ENCODE assay signal across 18 cellular contexts in genomic region chr2:215506604-215506990, GRCh38.
DNase-seq lines count a peak whose midpoint lies in the region; ATAC-seq, FAIRE-seq and TF ChIP-seq lines count a peak whose summit lies in the region.
"Had no signal": no experiment of that assay in that cellular context is flagged by ENCODE, and none has a peak within 500 bp of the region (broad histone marks: within the 10 kb centered on the region; RNA-seq: fewer than 3 reads in every experiment).

No MANE protein-coding gene starts in this region.

- H3K4me3 Mint-ChIP-seq in Calu3 (ENCODE audit: low read depth, unreplicated experiment) = peak overlapping the region; percentile 3
- no peak overlapping the region for H3K4me3 Mint-ChIP-seq in activated CD4-positive, alpha-beta T cell treated with anti-CD3 and anti-CD28 coated beads for 36 hours
- H3K4me3 Mint-ChIP-seq: H9, IgD-negative memory B cell had no signal

- no peak for TF ChIP-seq CTCF in Calu3 (IDR thresholded peaks at IDR 0.05; ENCODE audit: unreplicated experiment)
- no peak for TF ChIP-seq CTCF in GM12878 (IDR thresholded peaks at IDR 0.05 in 2 of 3, conservative IDR thresholded peaks at IDR 0.05 in 1 of 3; ENCODE audit: control insufficient read depth in 2 of 3, extremely low read depth in 1 of 3, insufficient read depth in 1 of 3, low read depth in 3 of 3, low read length in 3 of 3)
- no peak for TF ChIP-seq CTCF in liver (IDR thresholded peaks at IDR 0.05; ENCODE audit: low read depth, low read length, missing input control)

- peaks cover 26% of the 10 kb centered on the region for H3K4me1 Mint-ChIP-seq in Calu3 (ENCODE audit: low read depth, unreplicated experiment)
- peaks cover 2% of the 10 kb centered on the region for H3K4me1 Mint-ChIP-seq in activated CD4-positive, alpha-beta T cell treated with anti-CD3 and anti-CD28 coated beads for 36 hours
- H3K4me1 Mint-ChIP-seq: H9 had no signal

- no peaks in the 10 kb centered on the region for H3K9me3 Mint-ChIP-seq in Calu3 (ENCODE audit: low read depth, unreplicated experiment)
- no peaks in the 10 kb centered on the region for H3K9me3 Mint-ChIP-seq in activated CD4-positive, alpha-beta T cell treated with anti-CD3 and anti-CD28 coated beads for 36 hours (ENCODE audit: low read depth)
- H3K9me3 Mint-ChIP-seq: H9 had no signal

- no peak overlapping the region for H2AFZ ChIP-seq in GM12878 (ENCODE audit: control insufficient read depth, low read depth, low read length)

- H3K4me1 ChIP-seq in GM12878 (ENCODE audit: control insufficient read depth, insufficient read depth, low read length) (no peaks in the 10 kb centered on the region), liver (ENCODE audit: control insufficient read depth in 4 of 4, insufficient read depth in 4 of 4, low read length in 3 of 4) (peaks cover 0 to 31% (median 24%) of the 10 kb centered on the region in 4 donors), small intestine (ENCODE audit: control insufficient read depth in 2 of 2, insufficient read depth in 1 of 2, low read depth in 1 of 2, low read length in 1 of 2) (no peaks in the 10 kb centered on the region)
- H3K4me1 ChIP-seq: SJCRH30 had no signal

- RAD21 ChIA-PET in GM12878 (lab: Charles Lee; ENCODE audit: unreplicated experiment) = interaction anchor here (0.6 to 1.0 kb wide), 2 partner anchors 68 to 408 kb away, joined by 3 read pairs; no protein-coding TSS in a partner anchor

- no peaks in the 10 kb centered on the region for H3K79me2 ChIP-seq in GM12878 (ENCODE audit: control insufficient read depth, insufficient read depth, low read length)

- peaks cover 5% of the 10 kb centered on the region for H3K36me3 Mint-ChIP-seq in Calu3 (ENCODE audit: insufficient read depth, unreplicated experiment)
- H3K36me3 Mint-ChIP-seq in activated CD4-positive, alpha-beta T cell treated with anti-CD3 and anti-CD28 coated beads for 36 hours (ENCODE audit: low read depth) = no peaks in the 10 kb centered on the region

- BruUV-seq in Calu3 (replicated peaks; lab: Mats Ljungman, UMichigan) (no TSS peak), GM12878 (replicated peaks; lab: Mats Ljungman, UMichigan) (no TSS peak)

- DNase-seq in Calu3 = no peak
- DNase-seq in GM12878 (ENCODE audit: low read depth, low spot score) = no peak
- peak; percentile 4 for DNase-seq in small intestine
- no peak for DNase-seq in anterior cingulate cortex (lab: John Stamatoyannopoulos, UW)
- DNase-seq in activated CD4-positive, alpha-beta T cell treated with anti-CD3 and anti-CD28 coated beads for 36 hours = no peak
- DNase-seq in T1000 (lab: John Stamatoyannopoulos, UW) = no peak
- DNase-seq: GF-D8; H9; MM.1S; NCI-H1105; NCI-H1694 treated with DMSO at 0.1 percent for 48 hours; NCI-H526 treated with DMSO at 0.1 percent for 48 hours; NK-92 treated with Interleukin-12 subunit alpha and Interleukin-12 subunit beta, amount 100 ng/mL, for 24 hours; SJCRH30 had no signal

- H3K9me3 ChIP-seq in GM12878 (replicated peaks; ENCODE audit: control insufficient read depth, insufficient read depth, low read length) (no peaks in the 10 kb centered on the region), liver (ENCODE audit: control insufficient read depth in 4 of 4, low read length in 3 of 4) (no peaks in the 10 kb centered on the region), small intestine (ENCODE audit: control insufficient read depth, low read depth) (no peaks in the 10 kb centered on the region)
- H3K9me3 ChIP-seq: SJCRH30 had no signal

- no peak for FAIRE-seq in GM12878 (lab: Jason Lieb, UNC)
- no peak for FAIRE-seq in small intestine (lab: Jason Lieb, UNC)

- H3K27ac Mint-ChIP-seq in Calu3 (ENCODE audit: unreplicated experiment) = no peak overlapping the region
- no peak overlapping the region for H3K27ac Mint-ChIP-seq in activated CD4-positive, alpha-beta T cell treated with anti-CD3 and anti-CD28 coated beads for 36 hours
- H3K27ac Mint-ChIP-seq: H9, IgD-negative memory B cell had no signal

- no peak for TF ChIP-seq POLR2A in GM12878 (IDR thresholded peaks at IDR 0.05; ENCODE audit: low read depth, low read length)

- no peak overlapping the region for H3K27ac ChIP-seq in GM12878 (ENCODE audit: control insufficient read depth, insufficient read depth)
- peak overlapping the region; percentile 57 to 83 for H3K27ac ChIP-seq in liver (ENCODE audit: low read depth in 1 of 2, low read length in 2 of 2)
- H3K27ac ChIP-seq in small intestine (ENCODE audit: low read depth in 1 of 2, low read length in 1 of 2) = no peak overlapping the region
- H3K27ac ChIP-seq: C4-2B, SJCRH30 had no signal

- H3K9ac ChIP-seq in GM12878 (ENCODE audit: control insufficient read depth, insufficient read depth, low read length) = no peak overlapping the region
- peak overlapping the region in 1 of 2 donors; percentile 78 for H3K9ac ChIP-seq in liver (ENCODE audit: low read depth in 1 of 2, low read length in 2 of 2)

- TF ChIP-seq RAD21 in GM12878 (IDR thresholded peaks at IDR 0.05; ENCODE audit: insufficient read depth, low read depth, low read length) (no peak), liver (IDR thresholded peaks at IDR 0.05) (no peak)

- intact Hi-C loops in Calu3 (cut with micrococcal nuclease; ENCODE audit: unreplicated experiment) = loop anchor here (5.0 kb wide), 1 partner anchor 326 kb away; no protein-coding TSS in a partner anchor
- intact Hi-C loops in GM12878 (cut with micrococcal nuclease; ENCODE audit: unreplicated experiment) = no loop called here
- intact Hi-C loops in activated CD4-positive, alpha-beta T cell treated with anti-CD3 and anti-CD28 coated beads for 36 hours (cut with DNase I, micrococcal nuclease) = no loop called here

- H4K20me1 ChIP-seq in GM12878 (ENCODE audit: control insufficient read depth, insufficient read depth) = no peaks in the 10 kb centered on the region

- in situ Hi-C loops in GM12878 (cut with MboI) = no loop called here

- POLR2A ChIA-PET in GM12878 (lab: Charles Lee) = interaction anchor here (0.6 kb wide), 1 partner anchor 12 kb away, joined by 5 read pairs; no protein-coding TSS in a partner anchor
- POLR2A ChIA-PET in activated CD4-positive, alpha-beta T cell treated with anti-CD3 and anti-CD28 coated beads for 36 hours (lab: Charles Lee) = interaction anchor here (0.7 kb wide), 1 partner anchor 32 kb away, joined by 3 read pairs; no protein-coding TSS in a partner anchor

- CTCF ChIA-PET in Calu3 (lab: Charles Lee) = interaction anchor here (1.3 to 1.4 kb wide), 2 partner anchors 322 to 425 kb away, joined by 3 to 4 read pairs; no protein-coding TSS in a partner anchor
- CTCF ChIA-PET in GM12878 (lab: Yijun Ruan, JAX) = interaction anchor here (0.6 to 1.4 kb wide), 3 partner anchors 13 to 306 kb away, joined by 3 to 4 read pairs (median 3); no protein-coding TSS in a partner anchor
- CTCF ChIA-PET in activated CD4-positive, alpha-beta T cell treated with anti-CD3 and anti-CD28 coated beads for 36 hours (lab: Charles Lee) = no interaction called here

- SMC1A ChIA-PET in GM12878 (lab: Charles Lee; ENCODE audit: uncharacterized antibody, unreplicated experiment) = interaction anchor here (0.6 to 1.0 kb wide), 6 partner anchors 20 to 407 kb away, joined by 3 to 5 read pairs (median 3); no protein-coding TSS in a partner anchor

- H3K27me3 ChIP-seq in GM12878 (replicated peaks in 1 of 2; ENCODE audit: control insufficient read depth in 2 of 2, insufficient read depth in 2 of 2, low read length in 1 of 2) (no peaks in the 10 kb centered on the region), liver (ENCODE audit: control insufficient read depth in 4 of 4, insufficient read depth in 4 of 4, low read length in 3 of 4) (no peaks in the 10 kb centered on the region), small intestine (ENCODE audit: control insufficient read depth in 2 of 2, insufficient read depth in 2 of 2, low read length in 2 of 2) (no peaks in the 10 kb centered on the region)
- H3K27me3 ChIP-seq: SJCRH30 had no signal

- H3K4me2 ChIP-seq in GM12878 (ENCODE audit: control insufficient read depth, insufficient read depth) = no peak overlapping the region

- H3K36me3 ChIP-seq in GM12878 (ENCODE audit: control insufficient read depth in 2 of 2, insufficient read depth in 2 of 2, low read length in 1 of 2) (no peaks in the 10 kb centered on the region), liver (ENCODE audit: control insufficient read depth in 4 of 4, insufficient read depth in 3 of 4, low read depth in 1 of 4, low read length in 3 of 4) (no peaks in the 10 kb centered on the region), small intestine (ENCODE audit: control insufficient read depth in 2 of 2, insufficient read depth in 2 of 2, low read length in 2 of 2) (no peaks in the 10 kb centered on the region)
- H3K36me3 ChIP-seq: SJCRH30 had no signal

- no peak for TF ChIP-seq EP300 in GM12878 (IDR thresholded peaks at IDR 0.05; ENCODE audit: borderline replicate concordance in 1 of 2, control insufficient read depth in 1 of 2, low read depth in 2 of 2, low read length in 2 of 2)

- H3K4me3 ChIP-seq in GM12878 (no peak overlapping the region), liver (ENCODE audit: low read depth in 1 of 3, low read length in 3 of 3) (peak overlapping the region in 1 of 3 donors; percentile 3), small intestine (ENCODE audit: low read depth in 1 of 2, low read length in 2 of 2) (no peak overlapping the region)
- H3K4me3 ChIP-seq: SJCRH30 had no signal

- H3K27me3 Mint-ChIP-seq in Calu3 (ENCODE audit: unreplicated experiment) = no peaks in the 10 kb centered on the region
- peaks cover 4% of the 10 kb centered on the region for H3K27me3 Mint-ChIP-seq in activated CD4-positive, alpha-beta T cell treated with anti-CD3 and anti-CD28 coated beads for 36 hours

- ATAC-seq in GM12878 (peak; percentile 56), GM18502 (IDR thresholded peaks at IDR 0.05; ENCODE audit: poor library complexity, unreplicated experiment) (no peak)
- ATAC-seq in activated CD4-positive, alpha-beta T cell treated with anti-CD3 and anti-CD28 coated beads for 36 hours = no peak

TF ChIP-seq in GM12878, 131 proteins besides CTCF, POLR2A, EP300 and RAD21 (continues in another document):
- no peak for TF ChIP-seq NR2C1 (IDR thresholded peaks at IDR 0.05)
- no peak for TF ChIP-seq HDGF (IDR thresholded peaks at IDR 0.05)
- TF ChIP-seq ZNF24 (IDR thresholded peaks at IDR 0.05) = no peak
- no peak for TF ChIP-seq SUZ12 (IDR thresholded peaks at IDR 0.05; ENCODE audit: unreplicated experiment)
- TF ChIP-seq JUNB (IDR thresholded peaks at IDR 0.05) = no peak
- no peak for TF ChIP-seq NFYA (IDR thresholded peaks at IDR 0.05; ENCODE audit: borderline replicate concordance, low read depth, low read length)
- TF ChIP-seq SREBF1 (IDR thresholded peaks at IDR 0.05; ENCODE audit: low read length) = no peak

TF ChIP-seq in liver, 16 proteins besides CTCF, POLR2A, EP300 and RAD21 (continues in another document):
- TF ChIP-seq YY1 (IDR thresholded peaks at IDR 0.05) = no peak
- no peak for TF ChIP-seq SP1 (IDR thresholded peaks at IDR 0.05)
- no peak for TF ChIP-seq TAF1 (conservative IDR thresholded peaks at IDR 0.05)
- TF ChIP-seq FOXA1 (IDR thresholded peaks at IDR 0.05) = no peak
- TF ChIP-seq HNF4G (IDR thresholded peaks at IDR 0.05) = no peak
- no peak for TF ChIP-seq JUND (IDR thresholded peaks at IDR 0.05)
- no peak for TF ChIP-seq ATF3 (IDR thresholded peaks at IDR 0.05)

Comparison
In these comparisons a context has a peak if more than half of its experiments do, and no peak if none do; other contexts are left out.
1. H3K27ac ChIP-seq: peak in liver (2 of 2); none in GM12878 (single experiment) and small intestine (0 of 2).